28 cellular contexts compared by ENCODE assay signal in the genomic region with DNA sequence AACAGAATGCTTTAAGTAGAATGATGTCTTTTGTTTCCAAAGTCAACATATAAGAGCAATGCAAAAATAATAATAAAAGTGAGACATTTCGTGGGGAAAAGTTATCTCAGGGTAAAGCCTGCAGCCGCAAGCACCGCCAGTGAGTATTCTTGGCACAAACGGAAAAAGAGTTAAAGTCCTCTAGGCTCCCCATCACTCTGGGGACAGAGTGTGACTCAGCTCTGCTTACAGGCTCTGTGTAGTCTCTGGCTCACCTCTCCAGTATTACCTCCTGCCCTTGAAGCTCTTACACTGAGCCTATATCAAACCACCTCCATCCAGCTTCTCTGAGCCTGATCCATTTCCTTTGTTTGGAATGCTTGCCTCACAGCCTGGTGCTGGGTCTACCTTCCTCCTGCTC. TPM values are rescaled to one million over a fixed set of nuclear protein-coding genes. Genes with fewer than 3 reads are reported as not detected.
A peak's percentile ranks its signal among the peaks of the same experiment; 100 is the strongest.
DNase-seq lines count a peak whose midpoint lies in the region; ATAC-seq and TF ChIP-seq lines count a peak whose summit lies in the region.
"Had no signal": no experiment of that assay in that cellular context is flagged by ENCODE, and none has a peak within 500 bp of the region (broad histone marks: within the 10 kb centered on the region; RNA-seq: fewer than 3 reads in every experiment).

No MANE protein-coding gene starts in this region.

- no peaks in the 10 kb centered on the region for H3K27me3 ChIP-seq in GM23248 (replicated peaks; ENCODE audit: insufficient read depth)
- no peaks in the 10 kb centered on the region for H3K27me3 ChIP-seq in heart left ventricle
- H3K27me3 ChIP-seq in esophagus squamous epithelium: no peaks in the 10 kb centered on the region
- H3K27me3 ChIP-seq: BLaER1, esophagus muscularis mucosa, gastroesophageal sphincter, neural progenitor cell, right lobe of liver had no signal

- H3K79me2 ChIP-seq in GM23248 (ENCODE audit: insufficient read depth): no peaks in the 10 kb centered on the region

- 74 to 81% methylated on average over 4 of the region's 4 CpGs for WGBS in GM23248 (ENCODE audit: low coverage in 1 of 2, low lambda C conversion rate in 2 of 2, missing lambda C conversion rate in 2 of 2), 2 experiments
- WGBS in heart left ventricle, 4 donors: 40 to 54% (median 48%) methylated on average over 4 of the region's 4 CpGs
- 67 to 80% methylated on average over 4 of the region's 4 CpGs for WGBS in esophagus squamous epithelium, 2 donors

- H3K27ac ChIP-seq in GM23248: no peak overlapping the region
- peak overlapping the region in 6 of 12 donors; percentile 6 to 52 (median 40) for H3K27ac ChIP-seq in heart left ventricle
- no peak overlapping the region for H3K27ac ChIP-seq in esophagus squamous epithelium
- H3K27ac ChIP-seq: BLaER1, esophagus muscularis mucosa, gastroesophageal sphincter, neural progenitor cell, right lobe of liver had no signal

- peak; percentile 27 for DNase-seq in GM23248
- DNase-seq in RKO (ENCODE audit: low spot score): peak; percentile 24
- peak in 2 of 5 donors; percentile 44 to 47 for DNase-seq in heart left ventricle
- DNase-seq in posterior vena cava (ENCODE audit: low spot score): peak; percentile 43
- no peak for DNase-seq in GM10266 (ENCODE audit: extremely low spot score)
- DNase-seq in NCI-H187 treated with DMSO at 0.1 percent for 48 hours (lab: John Stamatoyannopoulos, UW): no peak
- DNase-seq in esophagus squamous epithelium (lab: John Stamatoyannopoulos, UW): no peak
- DNase-seq: activated CD4-positive, alpha-beta T cell treated with anti-CD3 and anti-CD28 coated beads, Interleukin-2, amount 10 ng/mL, durations not matched to agents 24 days and 14 days; activated effector memory CD4-positive, alpha-beta T cell treated with anti-CD3 and anti-CD28 coated beads, Interleukin-2, amount 50 U/mL, for 16 hours; activated T-cell treated with anti-CD3 and anti-CD28 coated beads, Interleukin-2, amount 50 U/mL, for 1 hour; cerebellar nuclear complex; DMS153; hypothalamus; Karpas-422; left colon; NCI-H1436 treated with DMSO at 0.1 percent for 48 hours; NCI-H446; NCI-H748 treated with DMSO at 0.1 percent for 48 hours; stimulated activated CD4-positive, alpha-beta T cell treated with anti-CD3 and anti-CD28 coated beads, Interleukin-4, amount 100 ng/mL, for 4 hours; substantia nigra; T-cell had no signal

- TF ChIP-seq POLR2A in heart left ventricle (IDR thresholded peaks at IDR 0.05) (no peak), esophagus squamous epithelium (IDR thresholded peaks at IDR 0.05) (no peak)

- no peak for TF ChIP-seq CTCF in heart left ventricle (IDR thresholded peaks at IDR 0.05)
- TF ChIP-seq CTCF in GM10266 (IDR thresholded peaks at IDR 0.05; ENCODE audit: control insufficient read depth, insufficient read depth, low read depth, missing control alignments): no peak
- TF ChIP-seq CTCF in esophagus squamous epithelium (IDR thresholded peaks at IDR 0.05): no peak

- H3K4me1 ChIP-seq in GM23248 (ENCODE audit: insufficient read depth): no peaks in the 10 kb centered on the region
- H3K4me1 ChIP-seq in heart left ventricle: peaks cover 0 to 13% (median 2%) of the 10 kb centered on the region in 12 donors
- H3K4me1 ChIP-seq in esophagus squamous epithelium: no peaks in the 10 kb centered on the region
- H3K4me1 ChIP-seq: esophagus muscularis mucosa, gastroesophageal sphincter, right lobe of liver had no signal

- H3K36me3 ChIP-seq in GM23248 (ENCODE audit: low read depth): no peaks in the 10 kb centered on the region
- no peaks in the 10 kb centered on the region for H3K36me3 ChIP-seq in heart left ventricle
- no peaks in the 10 kb centered on the region for H3K36me3 ChIP-seq in esophagus squamous epithelium
- H3K36me3 ChIP-seq: BLaER1, neural progenitor cell, right lobe of liver had no signal

- H4K20me1 ChIP-seq in GM23248 (ENCODE audit: insufficient read depth): no peaks in the 10 kb centered on the region
- H4K20me1 ChIP-seq: BLaER1 had no signal

- ATAC-seq in heart left ventricle (peak; percentile 82 to 96 (median 92)), GM19324 (IDR thresholded peaks at IDR 0.05; ENCODE audit: low FRiP score, unreplicated experiment) (no peak)
- ATAC-seq: gastroesophageal sphincter, left colon, T-cell, WTC11 had no signal

- intact Hi-C loops in heart left ventricle (cut with DNase I) (loop anchor here in 5 of 10 donors (5.0 to 10.0 kb wide), 6 partner anchors 78 to 429 kb away; a partner anchor contains a TSS), posterior vena cava (cut with DNase I) (loop anchor here in 1 of 2 donors (10.0 kb wide), 1 partner anchor 81 kb away; no protein-coding TSS in a partner anchor), esophagus squamous epithelium (cut with DNase I) (no loop called here)

- H3K4me3 ChIP-seq in GM23248 (no peak overlapping the region), heart left ventricle (no peak overlapping the region), esophagus squamous epithelium (no peak overlapping the region)
- H3K4me3 ChIP-seq: BLaER1, esophagus muscularis mucosa, gastroesophageal sphincter, neural progenitor cell, right lobe of liver had no signal

- H2AFZ ChIP-seq in GM23248: no peak overlapping the region
- H2AFZ ChIP-seq: neural progenitor cell had no signal

- H3F3A ChIP-seq in GM23248 (ENCODE audit: insufficient read depth): no peaks in the 10 kb centered on the region

- no peak overlapping the region for H3K4me2 ChIP-seq in GM23248 (ENCODE audit: unreplicated experiment)
- H3K4me2 ChIP-seq: BLaER1, neural progenitor cell had no signal

- no peaks in the 10 kb centered on the region for H3K9me3 ChIP-seq in GM23248 (ENCODE audit: low read depth)
- H3K9me3 ChIP-seq in heart left ventricle: no peaks in the 10 kb centered on the region
- H3K9me3 ChIP-seq in esophagus squamous epithelium: no peaks in the 10 kb centered on the region
- H3K9me3 ChIP-seq: BLaER1, esophagus muscularis mucosa, gastroesophageal sphincter, right lobe of liver had no signal

- no peak overlapping the region for H3K9ac ChIP-seq in GM23248
- H3K9ac ChIP-seq: BLaER1, neural progenitor cell had no signal

- no peaks in the 10 kb centered on the region for H3K9me2 ChIP-seq in GM23248 (ENCODE audit: insufficient read depth)

- in situ Hi-C loops in GM23248 (cut with MboI): no loop called here

RNA-seq across cellular contexts. Expression of a gene that starts 55.5 kb away (rescaled TPM):
- total RNA-seq in GM23248 (2014; rRNA removed; shearing (Covaris generic)): 211 and 215 TPM in 2 replicates
- polyA plus RNA-seq in GM23248 (2016; fragmentation: Nextera tagmentation; extraction: Ambion mirVana): 139 and 144 TPM in 2 replicates
- 10 to 100 TPM; 13.0 to 40.5 (median 17.5) TPM for total RNA-seq in heart left ventricle
- polyA plus RNA-seq in heart left ventricle: 10 to 100 TPM; 12.9 to 27.6 TPM
- total RNA-seq in posterior vena cava: 100 to 1,000 TPM in 1 of 2 donors, 10 to 100 TPM in 1; 83.7 to 101 TPM
- 10 to 100 TPM; 19.1 to 55.4 (median 39.0) TPM for total RNA-seq in esophagus squamous epithelium

Comparison
In these comparisons a context has a peak if more than half of its experiments do, and no peak if none do; other contexts are left out.
1. DNase-seq: peak in GM23248 (single experiment), RKO (single experiment) and posterior vena cava (single experiment); none in GM10266 (single experiment), NCI-H187 treated with DMSO at 0.1 percent for 48 hours (single experiment) and esophagus squamous epithelium (single experiment).